27 cellular contexts compared by ENCODE assay signal in the genomic region with DNA sequence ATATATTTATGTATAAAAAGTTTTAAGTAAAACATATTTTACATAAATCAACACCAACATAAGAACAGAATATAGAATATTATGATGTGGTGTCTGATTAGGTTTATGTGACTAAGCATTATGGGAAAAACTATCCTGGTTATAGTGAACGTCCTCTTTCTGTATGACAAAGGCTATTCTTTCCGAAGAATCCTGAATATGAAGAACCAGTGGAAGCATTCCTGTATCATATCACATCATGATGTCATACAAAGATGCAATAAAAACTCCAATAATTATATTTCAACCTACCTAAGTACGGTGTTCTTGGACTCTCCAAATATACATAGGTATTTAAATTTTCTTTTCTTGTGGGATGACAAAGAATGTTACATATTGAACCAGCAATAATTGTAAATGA.
"Had no signal": no experiment of that assay in that cellular context is flagged by ENCODE, and none has a peak within 500 bp of the region (broad histone marks: within the 10 kb centered on the region; RNA-seq: fewer than 3 reads in every experiment).

No MANE protein-coding gene starts in this region.

- H3K4me1 ChIP-seq: breast epithelium, SJSA1 had no signal

- H3K4me3 ChIP-seq: breast epithelium, Peyer's patch, SJSA1 had no signal

- H3K27ac Mint-ChIP-seq: activated B cell treated with CpG ODN at 0.5 μM for 24 hours; activated CD4-positive, alpha-beta T cell treated with anti-CD3 and anti-CD28 coated beads, Interleukin-2, amount 10 ng/mL, durations not matched to agents 24 days and 14 days; activated CD8-positive, alpha-beta memory T cell treated with anti-CD3 and anti-CD28 coated beads, Interleukin-2, amount 10 ng/mL, durations not matched to agents 7 days and 5 days; activated naive CD8-positive, alpha-beta T cell treated with anti-CD3 and anti-CD28 coated beads for 36 hours; T-cell had no signal

- H3K9me3 ChIP-seq: breast epithelium, Peyer's patch, SJSA1 had no signal

- H3K4me3 Mint-ChIP-seq: activated B cell treated with CpG ODN at 0.5 μM for 24 hours; activated CD4-positive, alpha-beta T cell treated with anti-CD3 and anti-CD28 coated beads, Interleukin-2, amount 10 ng/mL, durations not matched to agents 24 days and 14 days; activated CD8-positive, alpha-beta memory T cell treated with anti-CD3 and anti-CD28 coated beads, Interleukin-2, amount 10 ng/mL, durations not matched to agents 7 days and 5 days; activated naive CD8-positive, alpha-beta T cell treated with anti-CD3 and anti-CD28 coated beads for 36 hours; activated T-cell treated with anti-CD3 and anti-CD28 coated beads, Interleukin-2, amount 50 U/mL, for 4 hours; T-cell had no signal

- H3K36me3 ChIP-seq: breast epithelium, Peyer's patch, SJSA1 had no signal

- FAIRE-seq: TTC549 had no signal

- H3K27ac ChIP-seq: breast epithelium, Peyer's patch, SJSA1 had no signal

- H3K36me3 Mint-ChIP-seq: T-cell had no signal

- H3K27me3 ChIP-seq: Peyer's patch had no signal

- DNase-seq: activated B cell treated with CpG ODN at 0.5 μM for 24 hours; activated CD4-positive, alpha-beta T cell treated with anti-CD3 and anti-CD28 coated beads for 1 hour; activated CD4-positive, alpha-beta T cell treated with anti-CD3 and anti-CD28 coated beads, Interleukin-2, amount 10 ng/mL, durations not matched to agents 24 days and 14 days; activated CD4-positive, alpha-beta T cell treated with anti-CD3 and anti-CD28 coated beads, Interleukin-2, amount 50 U/mL, for 48 hours; activated CD8-positive, alpha-beta memory T cell treated with anti-CD3 and anti-CD28 coated beads, Interleukin-2, amount 10 ng/mL, durations not matched to agents 7 days and 5 days; activated effector memory CD4-positive, alpha-beta T cell treated with anti-CD3 and anti-CD28 coated beads, Interleukin-2, amount 50 U/mL, for 16 hours; activated naive CD4-positive, alpha-beta T cell treated with Interleukin-2 at 50 U/mL for 16 hours; activated naive CD8-positive, alpha-beta T cell treated with anti-CD3 and anti-CD28 coated beads for 36 hours; activated T-cell treated with anti-CD3 and anti-CD28 coated beads, Interleukin-2, amount 50 U/mL, for 4 hours; central memory CD4-positive, alpha-beta T cell; Karpas-422; MM.1S; NCI-H1105; NCI-H1436; NCI-H1694 treated with DMSO at 0.1 percent for 48 hours; NCI-H2029 treated with DMSO at 0.1 percent for 48 hours; NCI-H510A treated with DMSO at 0.1 percent for 48 hours; NCI-H69; NK-92 treated with Interleukin-12 subunit alpha and Interleukin-12 subunit beta, amount 100 ng/mL, for 24 hours; Peyer's patch; SHP77; T-cell; T-helper 2 cell; T1000 had no signal
